8 cellular contexts compared by ENCODE assay signal in the genomic region with DNA sequence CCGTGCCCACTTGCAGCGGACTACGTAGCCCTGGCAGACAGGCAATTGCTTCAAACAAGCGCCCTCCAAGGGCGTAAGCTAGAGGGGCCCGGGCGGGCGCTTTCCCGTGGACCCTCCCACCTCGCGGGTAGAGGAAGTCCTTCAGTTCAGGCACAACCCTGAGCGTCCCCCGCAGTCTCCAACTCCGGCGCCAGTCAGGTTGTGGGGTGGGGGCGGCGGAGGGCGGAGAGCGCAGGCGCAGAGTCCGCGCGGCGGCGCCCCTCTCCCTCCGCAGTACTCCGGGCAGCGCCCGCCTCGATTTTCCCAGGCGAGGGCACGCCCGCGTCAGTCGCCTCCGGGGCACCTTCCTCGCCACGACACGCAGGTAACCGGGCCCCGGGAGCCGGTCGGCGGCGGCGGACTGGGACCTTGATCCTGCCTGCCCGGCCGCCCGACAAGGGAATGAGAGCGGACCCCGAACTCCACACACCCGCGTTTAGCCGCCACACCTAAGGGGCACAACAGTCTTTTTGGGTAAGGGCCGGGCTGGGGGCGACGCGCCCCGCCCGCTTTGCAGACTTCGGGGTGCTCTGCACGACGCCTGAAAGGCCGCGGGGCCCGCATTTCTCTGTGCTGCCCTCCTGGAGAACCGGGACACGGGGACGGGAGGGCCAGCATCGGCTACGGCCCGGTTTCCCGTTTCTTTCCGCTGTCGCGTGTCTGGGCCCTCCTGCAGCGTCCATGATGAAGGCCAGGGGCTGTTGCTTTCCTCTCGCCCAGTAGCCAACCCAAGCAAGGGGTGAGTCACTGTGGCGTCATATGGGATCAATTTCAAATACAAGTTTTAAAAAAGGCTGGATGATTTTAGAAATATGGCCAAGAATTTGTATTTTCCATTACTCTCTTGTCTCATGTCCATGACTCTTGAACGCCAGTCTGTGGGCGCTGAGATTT. TPM values are rescaled to one million over a fixed set of nuclear protein-coding genes. Genes with fewer than 3 reads are reported as not detected.
DNase-seq lines count a peak whose midpoint lies in the region; ATAC-seq and TF ChIP-seq lines count a peak whose summit lies in the region.

Gene SLC35G2 (plus strand): TSS at position 276 of the 933 bp plus-strand sequence. CDS start 35,335 bp downstream, outside the sequence.

- H3K36me3 ChIP-seq in BJ (ENCODE audit: control insufficient read depth, insufficient read depth, low read length) (no peaks in the 10 kb centered on the region), GM23248 (ENCODE audit: low read depth) (no peaks in the 10 kb centered on the region), lung (ENCODE audit: control insufficient read depth in 2 of 2, insufficient read depth in 2 of 2, low read length in 2 of 2) (no peaks in the 10 kb centered on the region)

- H3K9me2 ChIP-seq in GM23248 (ENCODE audit: insufficient read depth): no peaks in the 10 kb centered on the region

- H3K27ac Mint-ChIP-seq in activated CD8-positive, alpha-beta T cell treated with anti-CD3 and anti-CD28 coated beads for 36 hours: peak within 1 kb of the TSS; percentile 82
- peak within 1 kb of the TSS; percentile 59 to 85 for H3K27ac Mint-ChIP-seq in effector memory CD8-positive, alpha-beta T cell

- peak within 1 kb of the TSS; percentile 79 for H3K27ac ChIP-seq in GM23248
- H3K27ac ChIP-seq in lung (ENCODE audit: low read depth in 1 of 2, low read length in 1 of 2): peak within 1 kb of the TSS; percentile 80 to 92

- H3K4me1 ChIP-seq in GM23248 (ENCODE audit: insufficient read depth) (0 out of 2 replicates have a peak, but pooled peaks cover 3% of the 10 kb centered on the region), lung (ENCODE audit: control insufficient read depth in 2 of 2, insufficient read depth in 2 of 2, low read length in 2 of 2) (peaks cover 0 to 10% of the 10 kb centered on the region in 2 donors)

- H3K9me3 Mint-ChIP-seq in activated CD8-positive, alpha-beta T cell treated with anti-CD3 and anti-CD28 coated beads for 36 hours: peaks cover 8% of the 10 kb centered on the region
- peaks cover 0 to 2% of the 10 kb centered on the region in 2 donors for H3K9me3 Mint-ChIP-seq in effector memory CD8-positive, alpha-beta T cell

- in situ Hi-C loops in GM23248 (cut with MboI): no loop called here

- CTCF ChIA-PET in BJ (lab: Yijun Ruan, JAX): interaction anchor here (0.7 to 1.1 kb wide), 2 partner anchors 10 to 743 kb away, joined by 3 read pairs; no protein-coding TSS in a partner anchor
- CTCF ChIA-PET in activated CD8-positive, alpha-beta T cell treated with anti-CD3 and anti-CD28 coated beads for 36 hours (lab: Charles Lee): interaction anchor here (1.2 kb wide), 1 partner anchor 195 kb away, joined by 7 read pairs; no protein-coding TSS in a partner anchor

- WGBS in GM23248 (ENCODE audit: low coverage in 1 of 2, low lambda C conversion rate in 2 of 2, missing lambda C conversion rate in 2 of 2), 2 experiments: 3% methylated on average over 64 to 72 of the region's 81 CpGs
- WGBS in lung, 2 donors: 0% methylated on average over 76 to 81 of the region's 81 CpGs

- H2AFZ ChIP-seq in GM23248: peak within 1 kb of the TSS; percentile 87

- POLR2A ChIA-PET in BJ (lab: Charles Lee): no interaction called here
- POLR2A ChIA-PET in activated CD8-positive, alpha-beta T cell treated with anti-CD3 and anti-CD28 coated beads for 36 hours (lab: Charles Lee): interaction anchor here (0.6 to 1.1 kb wide), 5 partner anchors 11 to 259 kb away, joined by 3 to 5 read pairs (median 3); partner anchors contain the start of gene STAG1

- no peaks in the 10 kb centered on the region for H4K20me1 ChIP-seq in GM23248 (ENCODE audit: insufficient read depth)

- H3K27me3 ChIP-seq in BJ (ENCODE audit: control insufficient read depth, insufficient read depth, low read length) (no peaks in the 10 kb centered on the region), GM23248 (replicated peaks; ENCODE audit: insufficient read depth) (no peaks in the 10 kb centered on the region), lung (ENCODE audit: control insufficient read depth, insufficient read depth) (no peaks in the 10 kb centered on the region)

- H3K9ac ChIP-seq in GM23248: peak within 1 kb of the TSS; percentile 90

- peak within 1 kb of the TSS; percentile 81 for H3K4me3 Mint-ChIP-seq in activated CD8-positive, alpha-beta T cell treated with anti-CD3 and anti-CD28 coated beads for 36 hours
- peak within 1 kb of the TSS; percentile 92 to 93 for H3K4me3 Mint-ChIP-seq in effector memory CD8-positive, alpha-beta T cell

- H3K9me3 ChIP-seq in GM23248 (ENCODE audit: low read depth) (peaks cover 3% of the 10 kb centered on the region), lung (ENCODE audit: control insufficient read depth in 2 of 2, insufficient read depth in 1 of 2, low read length in 1 of 2) (no peaks in the 10 kb centered on the region)

- no peak for DNase-seq in BJ (ENCODE audit: low read depth)
- DNase-seq in GM23248: peak; percentile 91
- peak; percentile 76 for DNase-seq in NCI-H2196 treated with DMSO at 0.1 percent for 48 hours (lab: John Stamatoyannopoulos, UW; ENCODE audit: unreplicated experiment)
- DNase-seq in activated CD8-positive, alpha-beta T cell treated with anti-CD3 and anti-CD28 coated beads for 36 hours: peak; percentile 69
- DNase-seq in effector memory CD8-positive, alpha-beta T cell: peak; percentile 22 to 41 (median 29)
- peak; percentile 36 for DNase-seq in lung (ENCODE audit: low spot score)
- DNase-seq in stimulated activated CD8-positive, alpha-beta memory T cell treated with anti-CD3 and anti-CD28 coated beads, Interleukin-4, amount 100 ng/mL, for 24 hours (ENCODE audit: low read depth): peak; percentile 17

- H3K36me3 Mint-ChIP-seq in activated CD8-positive, alpha-beta T cell treated with anti-CD3 and anti-CD28 coated beads for 36 hours (ENCODE audit: low read depth): peaks cover 10% of the 10 kb centered on the region
- H3K36me3 Mint-ChIP-seq in effector memory CD8-positive, alpha-beta T cell (ENCODE audit: insufficient read depth): no peaks in the 10 kb centered on the region

- H3K4me3 ChIP-seq in BJ (ENCODE audit: low read depth, low read length) (peak within 1 kb of the TSS; percentile 66), GM23248 (peak within 1 kb of the TSS; percentile 73), lung (peak within 1 kb of the TSS; percentile 67)

- H3K27me3 Mint-ChIP-seq in activated CD8-positive, alpha-beta T cell treated with anti-CD3 and anti-CD28 coated beads for 36 hours: peaks cover 28% of the 10 kb centered on the region
- peaks cover 18 to 37% of the 10 kb centered on the region in 2 donors for H3K27me3 Mint-ChIP-seq in effector memory CD8-positive, alpha-beta T cell

- intact Hi-C loops in activated CD8-positive, alpha-beta T cell treated with anti-CD3 and anti-CD28 coated beads for 36 hours (cut with micrococcal nuclease): loop anchor here (2.0 to 10.0 kb wide), 2 partner anchors 46 to 66 kb away; partner anchors contain the start of genes NCK1 and STAG1

- peaks cover 12% of the 10 kb centered on the region; the same call in 1 of the 2 replicates for H3F3A ChIP-seq in GM23248 (ENCODE audit: insufficient read depth)

- peak; percentile 12; the same call in 1 of the 2 replicates for TF ChIP-seq CTCF in BJ (IDR thresholded peaks at IDR 0.05; ENCODE audit: insufficient read depth, low read depth, low read length)
- no peak for TF ChIP-seq CTCF in activated CD8-positive, alpha-beta T cell treated with anti-CD3 and anti-CD28 coated beads for 36 hours (IDR thresholded peaks at IDR 0.05)
- TF ChIP-seq CTCF in lung (IDR thresholded peaks at IDR 0.05; ENCODE audit: control extremely low read depth, extremely low read depth): no peak

- H3K79me2 ChIP-seq in GM23248 (ENCODE audit: insufficient read depth): peaks cover 38% of the 10 kb centered on the region

- H3K4me1 Mint-ChIP-seq in activated CD8-positive, alpha-beta T cell treated with anti-CD3 and anti-CD28 coated beads for 36 hours (ENCODE audit: low read depth): peaks cover 24% of the 10 kb centered on the region
- H3K4me1 Mint-ChIP-seq in effector memory CD8-positive, alpha-beta T cell (ENCODE audit: low read depth in 2 of 2): peaks cover 16 to 18% of the 10 kb centered on the region in 2 donors

- ATAC-seq in activated CD8-positive, alpha-beta T cell treated with anti-CD3 and anti-CD28 coated beads for 36 hours: peak; percentile 52
- peak; percentile 73 for ATAC-seq in effector memory CD8-positive, alpha-beta T cell (replicated peaks)
- ATAC-seq in lung (ENCODE audit: insufficient read depth, low FRiP score) (peak; percentile 70), HG03175 (IDR thresholded peaks at IDR 0.05; ENCODE audit: unreplicated experiment) (no peak)

- H3K4me2 ChIP-seq in GM23248 (ENCODE audit: unreplicated experiment): peak within 1 kb of the TSS; percentile 77

RNA-seq across cellular contexts. Expression of gene SLC35G2, which starts in this region (rescaled TPM):
- polyA plus RNA-seq in BJ (2011; rRNA removed) (5.5 and 12.4 TPM in 2 replicates), GM23248 (2016; fragmentation: Nextera tagmentation; extraction: Ambion mirVana) (10.8 and 12.5 TPM in 2 replicates), lung (1 to 10 TPM; 3.6 to 6.6 TPM)
- 2.8 and 4.3 TPM in 2 replicates for polyA minus RNA-seq in BJ (2011; rRNA and poly(A)+ RNA removed)
- total RNA-seq in GM23248 (2014; rRNA removed; shearing (Covaris generic)): 9.4 and 11.6 TPM in 2 replicates
- total RNA-seq in activated CD8-positive, alpha-beta T cell treated with anti-CD3 and anti-CD28 coated beads for 36 hours: 1 to 10 TPM; 3.0 TPM
- total RNA-seq in lung: 1 to 10 TPM; 4.8 to 9.1 TPM
